1 cellular context compared by ENCODE assay signal in the genomic region with DNA sequence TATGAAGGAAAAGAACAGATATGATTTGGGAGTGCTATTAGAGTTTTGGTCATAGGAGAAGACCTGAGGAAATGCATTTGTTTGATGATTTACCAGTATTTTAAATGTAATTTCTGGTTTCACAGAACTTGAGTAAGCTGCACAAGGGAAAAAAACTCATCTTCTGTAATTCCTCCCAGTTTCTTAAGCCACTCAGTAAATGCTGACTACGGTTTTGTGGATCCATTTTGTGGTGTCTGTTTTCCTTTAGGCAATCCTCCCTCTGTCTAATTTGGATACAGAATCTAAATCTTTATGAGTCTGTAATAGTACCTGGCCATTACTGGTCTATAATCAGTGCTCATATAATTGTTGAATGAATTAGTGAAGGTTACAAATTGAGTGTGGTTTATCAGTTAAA.
TF ChIP-seq lines count a peak whose summit lies in the region.

No MANE protein-coding gene starts in this region.

TF ChIP-seq in K562, 482 proteins besides CTCF, POLR2A, EP300 and RAD21 (continued from another document):
- TF ChIP-seq CEBPZ (IDR thresholded peaks at IDR 0.05; ENCODE audit: borderline replicate concordance, low read depth, low read length) (no peak), ZEB2 (IDR thresholded peaks at IDR 0.05) (no peak), TEAD2 (tag; IDR thresholded peaks at IDR 0.05) (no peak), FOS (IDR thresholded peaks at IDR 0.05; ENCODE audit: extremely low read depth, insufficient read length) (no peak), ZBTB17 (CRISPR knock-in tag; IDR thresholded peaks at IDR 0.05) (no peak), BCLAF1 (IDR thresholded peaks at IDR 0.05; ENCODE audit: borderline replicate concordance in 1 of 2, control insufficient read depth in 1 of 2, low read depth in 2 of 2, low read length in 1 of 2) (no peak), C11orf30 (IDR thresholded peaks at IDR 0.05; ENCODE audit: low read depth) (peak; percentile 17; the same call in 1 of the 2 replicates), TEAD4 (IDR thresholded peaks at IDR 0.05; ENCODE audit: low read length) (no peak), TEAD4 (CRISPR knock-in tag; IDR thresholded peaks at IDR 0.05; ENCODE audit: borderline replicate concordance) (no peak), ZNF445 (CRISPR knock-in tag; IDR thresholded peaks at IDR 0.05; ENCODE audit: low read depth) (no peak), ZNF143 (CRISPR knock-in tag; IDR thresholded peaks at IDR 0.05) (no peak), XRCC4 (IDR thresholded peaks at IDR 0.05; ENCODE audit: extremely low read depth, insufficient read depth, insufficient read length) (no peak)
